In genomic region chr17:60602871-60603270, GRCh38 we compare ENCODE assay signal across 1 cellular context.
TF ChIP-seq lines count a peak whose summit lies in the region.

No MANE protein-coding gene starts in this region.

TF ChIP-seq in H1, 55 proteins besides CTCF, POLR2A, EP300 and RAD21:
- no peak for TF ChIP-seq CREB1 (IDR thresholded peaks at IDR 0.05)
- TF ChIP-seq RNF2 (IDR thresholded peaks at IDR 0.05; ENCODE audit: borderline replicate concordance, low read depth, low read length, missing control alignments, poor library complexity, severe bottlenecking) = no peak
- TF ChIP-seq TAF7 (optimal IDR thresholded peaks at IDR 0.05; ENCODE audit: borderline replicate concordance, low read depth, low read length) = no peak
- TF ChIP-seq BACH1 (IDR thresholded peaks at IDR 0.05; ENCODE audit: low read length) = no peak
- TF ChIP-seq SUZ12 (IDR thresholded peaks at IDR 0.05; ENCODE audit: low read length) = no peak
- no peak for TF ChIP-seq CEBPB (IDR thresholded peaks at IDR 0.05; ENCODE audit: low read depth, low read length)
- no peak for TF ChIP-seq SP2 (IDR thresholded peaks at IDR 0.05; ENCODE audit: low read length)
- no peak for TF ChIP-seq SP4 (IDR thresholded peaks at IDR 0.05; ENCODE audit: low read length)
